In genomic region chr15:52018693-52019393, GRCh38 we compare ENCODE assay signal across 8 cellular contexts. TPM values are rescaled to one million over a fixed set of nuclear protein-coding genes. Genes with fewer than 3 reads are reported as not detected.
A peak's percentile ranks its signal among the peaks of the same experiment; 100 is the strongest.
DNase-seq lines count a peak whose midpoint lies in the region; ATAC-seq and TF ChIP-seq lines count a peak whose summit lies in the region.

MAPK6 (plus strand) TSS chr15:52019219; CDS start chr15:52046461, 27,242 bp downstream.

- H3K27ac ChIP-seq in trophoblast cell (ENCODE audit: low read depth, low read length) (peak within 1 kb of the TSS; percentile 97), tibial nerve (peak within 1 kb of the TSS; percentile 91 to 99 (median 95))

- peak within 1 kb of the TSS; percentile 99 for H3K14ac ChIP-seq in trophoblast cell (ENCODE audit: low read length)

- H3K36me3 ChIP-seq in trophoblast cell (ENCODE audit: control insufficient read depth in 1 of 2, insufficient read depth in 2 of 2, low read length in 2 of 2) (no peaks in the 10 kb centered on the region), tibial nerve (no peaks in the 10 kb centered on the region)

- peak within 1 kb of the TSS; percentile 99 for H3K4ac ChIP-seq in trophoblast cell (ENCODE audit: low read depth, low read length)

- TF ChIP-seq POLR2A in GM10847 (IDR thresholded peaks at IDR 0.05; ENCODE audit: extremely low read depth, insufficient read length) = peak; percentile 61
- peak; percentile 90 to 93 for TF ChIP-seq POLR2A in tibial nerve (IDR thresholded peaks at IDR 0.05)

- no peaks in the 10 kb centered on the region for H3K9me3 ChIP-seq in trophoblast cell (ENCODE audit: insufficient read depth, low read depth, low read length)
- H3K9me3 ChIP-seq in tibial nerve = no peaks in the 10 kb centered on the region

- peak within 1 kb of the TSS; percentile 95 for H4K12ac ChIP-seq in trophoblast cell (ENCODE audit: low read depth, low read length)

- H3K4me1 ChIP-seq in trophoblast cell (ENCODE audit: control insufficient read depth in 1 of 2, insufficient read depth in 2 of 2, low read length in 2 of 2) = peaks cover 4 to 5% of the 10 kb centered on the region in 2 experiments
- peaks cover 0 to 40% (median 16%) of the 10 kb centered on the region in 4 donors for H3K4me1 ChIP-seq in tibial nerve

- peak; percentile 96 to 97 for TF ChIP-seq EP300 in tibial nerve (IDR thresholded peaks at IDR 0.05)

- TF ChIP-seq CTCF in tibial nerve (IDR thresholded peaks at IDR 0.05) = peak in 1 of 5 experiments; percentile 48

- peak within 1 kb of the TSS; percentile 92 for H2AFZ ChIP-seq in trophoblast cell (ENCODE audit: insufficient read depth, low read length, poor library complexity)

- H4K91ac ChIP-seq in trophoblast cell (ENCODE audit: low read depth, low read length) = peak within 1 kb of the TSS; percentile 98

- DNase-seq in NCI-H1092 (lab: John Stamatoyannopoulos, UW) = peak; percentile 71
- DNase-seq in SW 1271 (lab: John Stamatoyannopoulos, UW) = peak; percentile 28 to 80
- peak; percentile 88 for DNase-seq in activated naive CD8-positive, alpha-beta T cell treated with anti-CD3 and anti-CD28 coated beads, Interleukin-2, amount 50 U/mL, for 16 hours (ENCODE audit: low read depth, low spot score)
- DNase-seq in Right ventricle myocardium superior = peak; percentile 97
- DNase-seq in trophoblast cell = peak; percentile 95 to 99
- DNase-seq in tibial nerve (ENCODE audit: low spot score in 2 of 2) = peak; percentile 90 to 93

- H3K27me3 ChIP-seq in trophoblast cell (ENCODE audit: insufficient read depth, low read length) (no peaks in the 10 kb centered on the region), tibial nerve (no peaks in the 10 kb centered on the region)

- H2AK5ac ChIP-seq in trophoblast cell (ENCODE audit: low read length) = peak within 1 kb of the TSS; percentile 98

- H3K79me2 ChIP-seq in trophoblast cell (ENCODE audit: control insufficient read depth, insufficient read depth, low read length, poor library complexity) = peaks cover 19% of the 10 kb centered on the region

- intact Hi-C loops in Right ventricle myocardium superior (cut with DNase I) = no loop called here

- peak within 1 kb of the TSS; percentile 71 for H3K23ac ChIP-seq in trophoblast cell (ENCODE audit: low read length)

- H2BK5ac ChIP-seq in trophoblast cell (ENCODE audit: low read depth, low read length, poor library complexity) = peak within 1 kb of the TSS; percentile 96

- ATAC-seq in HG02588 (IDR thresholded peaks at IDR 0.05; ENCODE audit: unreplicated experiment) (peak; percentile 70), Right ventricle myocardium superior (ENCODE audit: poor library complexity) (peak; percentile 96)

- peak within 1 kb of the TSS; percentile 99 for H3K9ac ChIP-seq in trophoblast cell (ENCODE audit: low read length)

- H3K4me3 ChIP-seq in trophoblast cell (ENCODE audit: low read depth, low read length) (peak within 1 kb of the TSS; percentile 100), tibial nerve (peak within 1 kb of the TSS; percentile 50 to 76 (median 70))

- peak within 1 kb of the TSS; percentile 96 for H4K8ac ChIP-seq in trophoblast cell (ENCODE audit: low read depth, low read length)

- H2BK120ac ChIP-seq in trophoblast cell (ENCODE audit: insufficient read depth, low read length, poor library complexity) = peak within 1 kb of the TSS; percentile 93

- H3K18ac ChIP-seq in trophoblast cell (ENCODE audit: low read length) = peak within 1 kb of the TSS; percentile 100

- WGBS in trophoblast cell (ENCODE audit: extremely low coverage, insufficient coverage, insufficient read length) = no CpG with 5 or more reads among the region's 59 CpGs
- 6 to 19% methylated on average over 15 to 54 of the region's 59 CpGs for WGBS in tibial nerve, 2 donors

- peak within 1 kb of the TSS; percentile 45 for H2BK12ac ChIP-seq in trophoblast cell (ENCODE audit: low read length)

- peak within 1 kb of the TSS; percentile 78 for H3K4me2 ChIP-seq in trophoblast cell (ENCODE audit: low read length)

- peaks cover 13% of the 10 kb centered on the region for H3K79me1 ChIP-seq in trophoblast cell (ENCODE audit: low read length)

RNA-seq across cellular contexts. Expression of gene MAPK6, which starts in this region (rescaled TPM):
- total RNA-seq in Right ventricle myocardium superior (17.6 TPM), tibial nerve (10 to 100 TPM in 3 of 4 donors, 1 to 10 TPM in 1; 9.6 to 20.9 (median 16.5) TPM)
- 47.6 TPM in 2 replicates for polyA plus RNA-seq in trophoblast cell (2013)

Comparison
In these comparisons a context has a peak if more than half of its experiments do, and no peak if none do; other contexts are left out.
1. Peak in every context shown above with its lines: DNase-seq, ATAC-seq, H3K4me3 ChIP-seq and H3K27ac ChIP-seq.